Comparison of ENCODE assay signal across 24 cellular contexts in genomic region chr15:89221543-89221942, GRCh38. TPM values are rescaled to one million over a fixed set of nuclear protein-coding genes. Genes with fewer than 3 reads are reported as not detected.
DNase-seq lines count a peak whose midpoint lies in the region; ATAC-seq and TF ChIP-seq lines count a peak whose summit lies in the region.
"Had no signal": no experiment of that assay in that cellular context is flagged by ENCODE, and none has a peak within 500 bp of the region (broad histone marks: within the 10 kb centered on the region; RNA-seq: fewer than 3 reads in every experiment).

Gene RLBP1 (minus strand): TSS chr15:89221579. CDS start chr15:89218975, 2,604 bp downstream.

- no peak for TF ChIP-seq CTCF in GM23338 (conservative IDR thresholded peaks at IDR 0.05; ENCODE audit: low read depth in 2 of 2)
- no peak for TF ChIP-seq CTCF in WTC11 (IDR thresholded peaks at IDR 0.05)
- no peak for TF ChIP-seq CTCF in epithelial cell of esophagus (IDR thresholded peaks at IDR 0.05; ENCODE audit: insufficient read depth, low read depth, low read length, missing control alignments)
- TF ChIP-seq CTCF in osteoblast (IDR thresholded peaks at IDR 0.05; ENCODE audit: extremely low read depth, low read depth, low read length), result no peak

- no peaks in the 10 kb centered on the region for H3K9me3 ChIP-seq in osteoblast (ENCODE audit: low read depth, low read length)
- H3K9me3 ChIP-seq: mucosa of descending colon, sigmoid colon, transverse colon had no signal

- H3K36me3 ChIP-seq in GM23338 (ENCODE audit: insufficient read depth), result no peaks in the 10 kb centered on the region
- H3K36me3 ChIP-seq in osteoblast (ENCODE audit: insufficient read depth, low read length), result no peaks in the 10 kb centered on the region
- H3K36me3 ChIP-seq: sigmoid colon, transverse colon, WERI-Rb-1 had no signal

- H3K4me3 ChIP-seq in GM23338, result no peak within 1 kb of the TSS
- no peak within 1 kb of the TSS for H3K4me3 ChIP-seq in epithelial cell of esophagus (ENCODE audit: low read length)
- H3K4me3 ChIP-seq in osteoblast (ENCODE audit: insufficient read depth, low read length), result no peak within 1 kb of the TSS
- H3K4me3 ChIP-seq: mucosa of descending colon, sigmoid colon, transverse colon had no signal

- H3K27me3 ChIP-seq in GM23338 (ENCODE audit: insufficient read depth), result no peaks in the 10 kb centered on the region
- peaks cover 28% of the 10 kb centered on the region for H3K27me3 ChIP-seq in osteoblast (ENCODE audit: insufficient read depth, low read length)
- H3K27me3 ChIP-seq: sigmoid colon, transverse colon had no signal

- H3K27me3 Mint-ChIP-seq in GM23338 (ENCODE audit: insufficient read depth, low read depth, poor library complexity), result peaks cover 9% of the 10 kb centered on the region
- H3K27me3 Mint-ChIP-seq in WTC11 (ENCODE audit: low read depth), result peaks cover 3% of the 10 kb centered on the region; the same call in 1 of the 2 replicates

- POLR2A ChIA-PET in WTC11 (lab: Charles Lee), result no interaction called here

- CTCF ChIA-PET in WTC11 (lab: Charles Lee), result interaction anchor here (0.6 to 2.9 kb wide), 3 partner anchors 9 to 279 kb away, joined by 3 to 13 read pairs (median 6); no protein-coding TSS in a partner anchor

- H2AFZ ChIP-seq in GM23338, result peak within 1 kb of the TSS; percentile 89; the same call in 1 of the 2 replicates
- peak within 1 kb of the TSS; percentile 51 for H2AFZ ChIP-seq in osteoblast (ENCODE audit: low read length)

- no peaks in the 10 kb centered on the region for H3K9me2 ChIP-seq in GM23338 (ENCODE audit: insufficient read depth)

- H3F3A ChIP-seq in GM23338 (replicated peaks; ENCODE audit: low read depth), result no peaks in the 10 kb centered on the region

- H3K4me3 Mint-ChIP-seq in GM23338 (no peak within 1 kb of the TSS), WTC11 (no peak within 1 kb of the TSS)
- H3K4me3 Mint-ChIP-seq: activated CD8-positive, alpha-beta T cell treated with anti-CD3 and anti-CD28 coated beads, Interleukin-2, amount 10 ng/mL, durations not matched to agents 7 days and 5 days; activated naive CD8-positive, alpha-beta T cell; CD4-positive, alpha-beta memory T cell had no signal

- ATAC-seq in GM23338 (peak; percentile 53), WTC11 (peak; percentile 43), HG03135 (IDR thresholded peaks at IDR 0.05; ENCODE audit: unreplicated experiment) (no peak), HG03159 (IDR thresholded peaks at IDR 0.05; ENCODE audit: unreplicated experiment) (no peak), HG02642 (IDR thresholded peaks at IDR 0.05; ENCODE audit: poor library complexity, unreplicated experiment) (no peak)
- ATAC-seq: activated CD8-positive, alpha-beta T cell treated with anti-CD3 and anti-CD28 coated beads, Interleukin-2, amount 10 ng/mL, durations not matched to agents 7 days and 5 days; left lobe of liver; mucosa of descending colon had no signal

- H3K4me1 ChIP-seq in GM23338 (ENCODE audit: insufficient read depth) (no peaks in the 10 kb centered on the region), osteoblast (ENCODE audit: insufficient read depth, low read length) (no peaks in the 10 kb centered on the region)
- H3K4me1 ChIP-seq: transverse colon had no signal

- H3K4me1 Mint-ChIP-seq in GM23338, result no peaks in the 10 kb centered on the region
- H3K4me1 Mint-ChIP-seq in WTC11, result 0 out of 2 replicates have a peak, but pooled peaks cover 3% of the 10 kb centered on the region
- H3K4me1 Mint-ChIP-seq: CD4-positive, alpha-beta memory T cell had no signal

- H3K36me3 Mint-ChIP-seq in GM23338 (ENCODE audit: low read depth) (no peaks in the 10 kb centered on the region), WTC11 (no peaks in the 10 kb centered on the region)
- H3K36me3 Mint-ChIP-seq: activated naive CD8-positive, alpha-beta T cell; CD4-positive, alpha-beta memory T cell had no signal

- no peak for DNase-seq in GM23338 (ENCODE audit: low spot score)
- DNase-seq in WTC11 (ENCODE audit: low spot score), result no peak
- peak; percentile 41 for DNase-seq in epithelial cell of esophagus (ENCODE audit: low read depth)
- no peak for DNase-seq in osteoblast (ENCODE audit: insufficient read length, low spot score, missing footprints)
- no peak for DNase-seq in glomerular visceral epithelial cell (ENCODE audit: extremely low spot score)
- DNase-seq: activated CD8-positive, alpha-beta T cell treated with anti-CD3 and anti-CD28 coated beads, Interleukin-2, amount 10 ng/mL, durations not matched to agents 7 days and 5 days; CD4-positive, alpha-beta memory T cell; DMS79 treated with DMSO at 0.1 percent for 48 hours; mucosa of descending colon; NCI-H1105; NCI-H524 treated with DMSO at 0.1 percent for 48 hours; SHP77; sigmoid colon; stimulated activated naive CD4-positive, alpha-beta T cell treated with Interleukin-2 at 50 U/mL for 16 hours; T-helper 2 cell; transverse colon; WERI-Rb-1 had no signal

- H4K20me1 ChIP-seq in GM23338 (replicated peaks; ENCODE audit: insufficient read depth), result no peaks in the 10 kb centered on the region
- H4K20me1 ChIP-seq in osteoblast (ENCODE audit: insufficient read depth, low read length), result no peaks in the 10 kb centered on the region

- H3K27ac Mint-ChIP-seq in GM23338 (no peak within 1 kb of the TSS), WTC11 (0 out of 2 replicates have a peak within 1 kb of the TSS, but pooled peaks have one; percentile 14)
- H3K27ac Mint-ChIP-seq: activated CD8-positive, alpha-beta T cell treated with anti-CD3 and anti-CD28 coated beads, Interleukin-2, amount 10 ng/mL, durations not matched to agents 7 days and 5 days; activated naive CD8-positive, alpha-beta T cell; CD4-positive, alpha-beta memory T cell had no signal

- H3K79me2 ChIP-seq in GM23338 (replicated peaks; ENCODE audit: insufficient read depth), result no peaks in the 10 kb centered on the region
- no peaks in the 10 kb centered on the region for H3K79me2 ChIP-seq in osteoblast (ENCODE audit: insufficient read depth, low read length)

- no peaks in the 10 kb centered on the region for H3K9me3 Mint-ChIP-seq in GM23338
- no peaks in the 10 kb centered on the region for H3K9me3 Mint-ChIP-seq in WTC11

- H3K4me2 ChIP-seq in GM23338 (no peak within 1 kb of the TSS), osteoblast (ENCODE audit: insufficient read depth, low read length) (no peak within 1 kb of the TSS)

- H3K27ac ChIP-seq in GM23338 (ENCODE audit: low read depth) (no peak within 1 kb of the TSS), osteoblast (ENCODE audit: low read depth, low read length) (no peak within 1 kb of the TSS)
- H3K27ac ChIP-seq: sigmoid colon, transverse colon, WERI-Rb-1 had no signal

TF ChIP-seq in GM23338, 12 proteins besides CTCF, POLR2A, EP300 and RAD21 (continues in another document):
- TF ChIP-seq NANOG (IDR thresholded peaks at IDR 0.05; ENCODE audit: borderline replicate concordance) (no peak), ZNF331 (CRISPR knock-in tag; IDR thresholded peaks at IDR 0.05; ENCODE audit: low read depth) (no peak)

TF ChIP-seq in WTC11, 78 proteins besides CTCF, POLR2A, EP300 and RAD21:
- TF ChIP-seq MLX (CRISPR knock-in tag; IDR thresholded peaks at IDR 0.05) (no peak), OVOL2 (CRISPR knock-in tag; IDR thresholded peaks at IDR 0.05; ENCODE audit: borderline replicate concordance) (no peak), RORB (CRISPR knock-in tag; IDR thresholded peaks at IDR 0.05) (no peak), JUN (CRISPR knock-in tag; IDR thresholded peaks at IDR 0.05) (no peak), IRF2 (CRISPR knock-in tag; IDR thresholded peaks at IDR 0.05; ENCODE audit: borderline replicate concordance, low read depth) (no peak), ZNF121 (CRISPR knock-in tag; IDR thresholded peaks at IDR 0.05) (no peak), ETV6 (CRISPR knock-in tag; IDR thresholded peaks at IDR 0.05) (no peak), HMGXB4 (CRISPR knock-in tag; IDR thresholded peaks at IDR 0.05) (no peak), ZNF263 (CRISPR knock-in tag; IDR thresholded peaks at IDR 0.05; ENCODE audit: low read depth) (no peak), NFATC4 (CRISPR knock-in tag; IDR thresholded peaks at IDR 0.05) (no peak), ZSCAN18 (CRISPR knock-in tag; IDR thresholded peaks at IDR 0.05) (no peak), ZNF423 (CRISPR knock-in tag; IDR thresholded peaks at IDR 0.05) (no peak)

RNA-seq across cellular contexts. Expression of gene RLBP1, which starts in this region (rescaled TPM):
- total RNA-seq in GM23338 (2014; rRNA removed; shearing (Covaris generic)), result not detected in 2 replicates
- not detected in 2 replicates for polyA plus RNA-seq in GM23338 (2016; fragmentation: Nextera tagmentation; extraction: Ambion mirVana)
- total RNA-seq in WTC11 (2021) (not detected in 3 replicates), osteoblast (under 0.01 TPM in 2 replicates)
- total RNA-seq: activated CD8-positive, alpha-beta T cell treated with anti-CD3 and anti-CD28 coated beads, Interleukin-2, amount 10 ng/mL, durations not matched to agents 7 days and 5 days; CD4-positive, alpha-beta memory T cell; dermis microvascular lymphatic vessel endothelial cell; epithelial cell of proximal tubule; left lobe of liver; transverse colon had no signal
- polyA plus RNA-seq: CD4-positive, alpha-beta memory T cell had no signal

Comparison
In these comparisons a context has a peak if more than half of its experiments do, and no peak if none do; other contexts are left out.
1. Peak in ATAC-seq in GM23338; RNA of the gene not detected or under 1 TPM.
2. Peak in ATAC-seq in WTC11; RNA of the gene not detected or under 1 TPM.